ENCODE assay signal across 21 cellular contexts in the genomic region with DNA sequence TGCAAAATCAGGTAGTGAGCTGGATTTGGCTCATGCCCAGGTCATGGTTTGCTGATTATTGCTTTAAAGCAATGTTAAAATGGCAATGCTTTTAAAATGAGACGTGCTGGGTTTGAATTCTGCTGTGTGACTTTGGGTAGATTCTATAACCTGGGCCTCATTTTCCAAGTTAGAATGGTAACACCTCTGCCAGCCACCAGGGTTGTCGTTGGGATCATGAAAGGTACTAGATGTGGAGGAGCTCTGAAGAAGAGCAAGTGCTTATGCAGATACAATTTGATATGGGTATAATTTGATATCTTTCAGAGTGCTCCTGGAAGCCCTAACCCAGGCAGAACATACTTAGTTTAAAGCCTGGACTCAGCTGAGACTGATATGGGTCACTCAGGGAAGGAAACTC.
"Had no signal": no experiment of that assay in that cellular context is flagged by ENCODE, and none has a peak within 500 bp of the region (broad histone marks: within the 10 kb centered on the region; RNA-seq: fewer than 3 reads in every experiment).

No MANE protein-coding gene starts in this region.

- ATAC-seq: activated CD4-positive, alpha-beta T cell treated with anti-CD3 and anti-CD28 coated beads for 36 hours; activated T-helper 17 cell treated with anti-CD3 and anti-CD28 coated beads, Interleukin-2, amount 50 U/mL, for 72 hours; natural killer cell; stimulated activated naive B cell treated with anti-CD40 and anti-IgM and Interleukin-4, amounts not matched to agents 10 μg/mL and 1 μg/mL and 100 μg/mL, for 72 hours; upper lobe of right lung had no signal

- H3K4me3 ChIP-seq: adrenal gland, ascending aorta, esophagus muscularis mucosa, left ventricle myocardium inferior, testis, upper lobe of right lung had no signal

- DNase-seq: activated B cell treated with CpG ODN at 0.5 μM for 24 hours; activated CD4-positive, alpha-beta T cell treated with anti-CD3 and anti-CD28 coated beads for 36 hours; activated CD4-positive, alpha-beta T cell treated with anti-CD3 and anti-CD28 coated beads, Interleukin-2, amount 50 U/mL, for 4 hours; activated CD8-positive, alpha-beta memory T cell treated with anti-CD3 and anti-CD28 coated beads for 24 hours; activated CD8-positive, alpha-beta memory T cell treated with anti-CD3 and anti-CD28 coated beads, Interleukin-2, amount 50 U/mL, for 4 hours; activated naive CD4-positive, alpha-beta T cell; activated T-cell treated with anti-CD3 and anti-CD28 coated beads, Interleukin-2, amount 50 U/mL, for 24 hours; effector memory CD4-positive, alpha-beta T cell; hippocampal formation; left ventricle myocardium inferior; midbrain; natural killer cell; stimulated activated CD4-positive, alpha-beta T cell treated with anti-CD3 and anti-CD28 coated beads, Interleukin-2, amount 100 ng/mL, for 48 hours; stimulated activated CD8-positive, alpha-beta memory T cell treated with anti-CD3 and anti-CD28 coated beads, Interleukin-4, amount 100 ng/mL, for 48 hours; stimulated activated naive B cell treated with anti-CD40 and anti-IgM and Interleukin-4, amounts not matched to agents 10 μg/mL and 1 μg/mL and 100 μg/mL, for 72 hours; upper lobe of right lung had no signal
